ENCODE assay signal across 22 cellular contexts in the genomic region with DNA sequence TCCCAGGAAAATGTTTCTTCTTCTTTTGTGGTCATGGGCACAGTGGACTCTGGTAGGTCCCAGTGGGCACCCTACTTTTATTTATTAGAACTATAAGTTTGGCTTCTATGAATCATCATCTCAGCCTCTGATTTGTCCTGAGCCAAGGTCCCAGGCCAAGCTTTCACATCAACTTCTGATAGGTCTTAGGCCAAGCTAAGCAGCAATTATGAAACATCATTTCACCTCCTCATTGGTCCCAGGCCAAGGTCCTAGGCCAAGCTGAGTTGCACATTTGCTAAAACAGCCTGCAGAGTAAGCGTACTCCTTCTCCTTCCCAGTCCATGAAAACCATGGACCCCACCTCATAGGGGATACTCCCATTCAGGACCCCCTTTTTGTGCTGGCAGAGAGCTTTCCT.
"Had no signal": no experiment of that assay in that cellular context is flagged by ENCODE, and none has a peak within 500 bp of the region (broad histone marks: within the 10 kb centered on the region; RNA-seq: fewer than 3 reads in every experiment).

No MANE protein-coding gene starts in this region.

- ATAC-seq: stimulated activated effector memory CD8-positive, alpha-beta T cell treated with anti-CD3 and anti-CD28 coated beads, Interleukin-12 subunit alpha, Interleukin-12 subunit beta, amount 100 ng/mL, for 72 hours; stimulated activated memory B cell treated with anti-CD40 and anti-IgM and Interleukin-4, amounts not matched to agents 10 μg/mL and 1 μg/mL and 100 μg/mL, for 72 hours; stimulated activated naive B cell treated with anti-CD40 and anti-IgM and Interleukin-4, amounts not matched to agents 10 μg/mL and 1 μg/mL and 100 μg/mL, for 72 hours; stimulated activated naive CD8-positive, alpha-beta T cell treated with anti-CD3 and anti-CD28 coated beads, Interleukin-15, amount 100 ng/mL, for 72 hours; stimulated activated naive CD8-positive, alpha-beta T cell treated with anti-CD3 and anti-CD28 coated beads, Interleukin-15, Interleukin-2, amounts not matched to agents 100 U/mL and 50 U/mL, for 24 hours; upper lobe of right lung had no signal

- DNase-seq: stimulated activated CD4-positive, alpha-beta T cell treated with anti-CD3 and anti-CD28 coated beads, Interleukin-2, amount 100 ng/mL, for 48 hours; stimulated activated CD4-positive, alpha-beta T cell treated with anti-CD3 and anti-CD28 coated beads, Interleukin-4, amount 100 ng/mL, for 1 hour; stimulated activated CD4-positive, alpha-beta T cell treated with anti-CD3 and anti-CD28 coated beads, Interleukin-4, amount 100 ng/mL, for 24 hours; stimulated activated CD4-positive, alpha-beta T cell treated with anti-CD3 and anti-CD28 coated beads, Interleukin-4, amount 100 ng/mL, for 4 hours; stimulated activated CD8-positive, alpha-beta memory T cell treated with anti-CD3 and anti-CD28 coated beads, Interleukin-4, amount 100 ng/mL, for 48 hours; stimulated activated naive B cell treated with anti-CD40 and anti-IgM and Interleukin-4, amounts not matched to agents 10 μg/mL and 1 μg/mL and 100 μg/mL, for 72 hours; stimulated activated naive CD4-positive, alpha-beta T cell; stimulated activated naive CD4-positive, alpha-beta T cell treated with Interleukin-2 at 50 U/mL for 16 hours; stimulated activated naive CD8-positive, alpha-beta T cell treated with anti-CD3 and anti-CD28 coated beads, Interleukin-15, amount 100 ng/mL, for 72 hours; stimulated activated naive CD8-positive, alpha-beta T cell treated with anti-CD3 and anti-CD28 coated beads, Interleukin-15, Interleukin-2, amounts not matched to agents 100 U/mL and 50 U/mL, for 24 hours; stomach; substantia nigra; testis; thyroid gland; tibial artery; transverse colon; trophoblast cell; upper lobe of left lung; upper lobe of right lung; uterus had no signal
